ENCODE assay signal across 21 cellular contexts in genomic region chr11:134915881-134916280, GRCh38.
"Had no signal": no experiment of that assay in that cellular context is flagged by ENCODE, and none has a peak within 500 bp of the region (broad histone marks: within the 10 kb centered on the region; RNA-seq: fewer than 3 reads in every experiment).

No MANE protein-coding gene starts in this region.

- H3K36me3 Mint-ChIP-seq: activated naive CD4-positive, alpha-beta T cell treated with anti-CD3 and anti-CD28 coated beads, Interleukin-2, amount 50 U/mL, for 24 hours; T-cell had no signal

- H3K4me2 ChIP-seq: KMS-11 had no signal

- H3K36me3 ChIP-seq: brain microvascular endothelial cell, cardiac muscle cell, WERI-Rb-1 had no signal

- H3K4me1 Mint-ChIP-seq: activated CD4-positive, alpha-beta memory T cell treated with anti-CD3 and anti-CD28 coated beads, Interleukin-2, amount 10 ng/mL, durations not matched to agents 7 days and 5 days; activated CD4-positive, alpha-beta T cell treated with anti-CD3 and anti-CD28 coated beads for 36 hours; activated naive CD4-positive, alpha-beta T cell treated with anti-CD3 and anti-CD28 coated beads, Interleukin-2, amount 50 U/mL, for 24 hours; T-cell had no signal

- DNase-seq: activated CD4-positive, alpha-beta memory T cell treated with anti-CD3 and anti-CD28 coated beads, Interleukin-2, amount 10 ng/mL, durations not matched to agents 7 days and 5 days; activated CD4-positive, alpha-beta T cell treated with anti-CD3 and anti-CD28 coated beads for 36 hours; activated CD4-positive, alpha-beta T cell treated with anti-CD3 and anti-CD28 coated beads, Interleukin-2, amount 50 U/mL, for 1 hour; activated naive CD4-positive, alpha-beta T cell; activated T-cell treated with anti-CD3 and anti-CD28 coated beads, Interleukin-2, amount 50 U/mL, for 72 hours; MV-4-11; NCI-H1417 treated with DMSO at 0.1 percent for 48 hours; NCI-H1694; NCI-H2107; NCI-H2171 treated with DMSO at 0.1 percent for 48 hours; NCI-H226; NCI-H82; RPMI8226; T-cell; T-helper 2 cell; WERI-Rb-1 had no signal

- ATAC-seq: activated CD4-positive, alpha-beta T cell treated with anti-CD3 and anti-CD28 coated beads for 36 hours; activated T-cell treated with anti-CD3 and anti-CD28 coated beads, Interleukin-2, amount 50 U/mL, for 72 hours; T-cell had no signal

- H3K4me3 Mint-ChIP-seq: activated CD4-positive, alpha-beta memory T cell treated with anti-CD3 and anti-CD28 coated beads, Interleukin-2, amount 10 ng/mL, durations not matched to agents 7 days and 5 days; activated CD4-positive, alpha-beta T cell treated with anti-CD3 and anti-CD28 coated beads for 36 hours; activated naive CD4-positive, alpha-beta T cell treated with anti-CD3 and anti-CD28 coated beads, Interleukin-2, amount 50 U/mL, for 24 hours; activated T-cell treated with anti-CD3 and anti-CD28 coated beads, Interleukin-2, amount 50 U/mL, for 72 hours; T-cell had no signal

- H3K4me3 ChIP-seq: cardiac muscle cell, SK-N-MC had no signal

- H3K9me3 Mint-ChIP-seq: activated CD4-positive, alpha-beta memory T cell treated with anti-CD3 and anti-CD28 coated beads, Interleukin-2, amount 10 ng/mL, durations not matched to agents 7 days and 5 days; activated naive CD4-positive, alpha-beta T cell treated with anti-CD3 and anti-CD28 coated beads, Interleukin-2, amount 50 U/mL, for 24 hours; activated T-cell treated with anti-CD3 and anti-CD28 coated beads, Interleukin-2, amount 50 U/mL, for 72 hours; T-cell had no signal

- H3K27me3 ChIP-seq: brain microvascular endothelial cell had no signal

- H3K27ac Mint-ChIP-seq: activated CD4-positive, alpha-beta memory T cell treated with anti-CD3 and anti-CD28 coated beads, Interleukin-2, amount 10 ng/mL, durations not matched to agents 7 days and 5 days; activated CD4-positive, alpha-beta T cell treated with anti-CD3 and anti-CD28 coated beads for 36 hours; activated naive CD4-positive, alpha-beta T cell treated with anti-CD3 and anti-CD28 coated beads, Interleukin-2, amount 50 U/mL, for 24 hours; activated T-cell treated with anti-CD3 and anti-CD28 coated beads, Interleukin-2, amount 50 U/mL, for 72 hours; T-cell had no signal

- H3K27ac ChIP-seq: brain microvascular endothelial cell, cardiac muscle cell, KMS-11, SK-N-MC, WERI-Rb-1 had no signal
